ENCODE assay signal across 1 cellular context in the genomic region with DNA sequence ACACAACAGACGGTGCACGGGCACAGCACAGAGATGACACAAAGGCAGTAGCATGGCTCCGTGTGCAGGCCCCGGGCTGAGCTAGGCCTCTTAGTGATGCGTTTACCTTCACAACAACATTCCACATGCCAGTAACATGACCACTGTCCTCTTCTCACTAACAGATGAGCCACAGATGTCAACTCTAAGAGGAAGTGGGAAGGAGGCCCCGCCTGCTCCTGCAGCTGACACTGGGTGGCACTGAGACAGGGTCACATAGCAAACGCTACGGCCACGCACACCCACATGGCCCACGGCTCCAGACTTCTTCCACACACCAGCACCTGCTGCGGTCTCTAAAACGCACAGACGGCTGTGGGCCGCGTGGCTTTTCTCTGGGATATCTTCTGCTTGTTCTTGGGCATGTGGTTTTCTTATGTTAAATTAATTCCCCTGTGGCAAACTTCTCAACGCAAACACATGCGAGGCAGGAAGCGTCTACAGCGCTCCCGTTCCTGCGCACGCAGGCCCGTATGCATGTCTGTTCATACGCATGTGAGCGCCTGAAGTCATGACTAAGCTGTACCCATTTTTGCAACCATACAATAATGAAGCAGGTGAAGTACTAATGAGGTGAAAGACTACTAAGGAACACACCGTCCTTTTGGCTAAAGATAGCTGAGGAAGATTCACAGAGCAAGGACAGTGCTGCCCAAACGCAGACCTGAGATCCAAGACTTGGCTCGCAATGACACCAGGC.
TF ChIP-seq lines count a peak whose summit lies in the region.

No MANE protein-coding gene starts in this region.

TF ChIP-seq in H1, 55 proteins besides CTCF, POLR2A, EP300 and RAD21:
- TF ChIP-seq, protein P1, sequence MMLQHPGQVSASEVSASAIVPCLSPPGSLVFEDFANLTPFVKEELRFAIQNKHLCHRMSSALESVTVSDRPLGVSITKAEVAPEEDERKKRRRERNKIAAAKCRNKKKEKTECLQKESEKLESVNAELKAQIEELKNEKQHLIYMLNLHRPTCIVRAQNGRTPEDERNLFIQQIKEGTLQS (IDR thresholded peaks at IDR 0.05; ENCODE audit: insufficient read depth, low read depth, low read length): no peak
- TF ChIP-seq SP4 (IDR thresholded peaks at IDR 0.05; ENCODE audit: low read length) (no peak), KDM4A (IDR thresholded peaks at IDR 0.05; ENCODE audit: low read depth, low read length, severe bottlenecking) (no peak), JUN (IDR thresholded peaks at IDR 0.05; ENCODE audit: low read depth, low read length) (no peak), SP2 (IDR thresholded peaks at IDR 0.05; ENCODE audit: low read length) (no peak), EZH2 (IDR thresholded peaks at IDR 0.05; ENCODE audit: low read depth, low read length, severe bottlenecking) (no peak), GTF2F1 (IDR thresholded peaks at IDR 0.05; ENCODE audit: borderline replicate concordance, low read depth, low read length) (no peak), GABPA (IDR thresholded peaks at IDR 0.05; ENCODE audit: borderline replicate concordance, insufficient read depth, low read length) (no peak)
- TF ChIP-seq, protein P2, sequence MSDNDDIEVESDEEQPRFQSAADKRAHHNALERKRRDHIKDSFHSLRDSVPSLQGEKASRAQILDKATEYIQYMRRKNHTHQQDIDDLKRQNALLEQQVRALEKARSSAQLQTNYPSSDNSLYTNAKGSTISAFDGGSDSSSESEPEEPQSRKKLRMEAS (IDR thresholded peaks at IDR 0.05): no peak
